In the genomic region with DNA sequence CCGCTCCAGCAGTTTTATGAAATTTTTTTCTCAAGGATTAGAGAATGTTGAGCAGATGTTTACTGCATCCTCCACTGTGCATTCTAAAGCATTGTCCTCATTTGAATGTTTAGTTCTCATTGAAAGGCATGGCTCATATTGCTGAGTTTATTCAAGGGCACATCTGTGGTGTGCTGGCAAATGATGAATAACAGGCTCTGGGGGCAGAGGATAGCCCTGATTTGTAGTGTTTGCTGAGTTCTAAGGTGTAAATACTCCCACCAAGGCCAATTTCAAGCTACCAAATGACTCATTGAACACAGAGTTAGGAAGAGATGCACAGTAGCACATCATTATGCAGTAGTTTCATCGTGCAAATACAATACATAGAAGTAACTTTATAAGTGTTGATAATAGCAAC, we compare ENCODE assay signal across 1 cellular context.
TF ChIP-seq lines count a peak whose summit lies in the region.

No MANE protein-coding gene starts in this region.

TF ChIP-seq in HepG2, 621 proteins besides CTCF, POLR2A, EP300 and RAD21 (continued from another document):
- TF ChIP-seq, protein P1, sequence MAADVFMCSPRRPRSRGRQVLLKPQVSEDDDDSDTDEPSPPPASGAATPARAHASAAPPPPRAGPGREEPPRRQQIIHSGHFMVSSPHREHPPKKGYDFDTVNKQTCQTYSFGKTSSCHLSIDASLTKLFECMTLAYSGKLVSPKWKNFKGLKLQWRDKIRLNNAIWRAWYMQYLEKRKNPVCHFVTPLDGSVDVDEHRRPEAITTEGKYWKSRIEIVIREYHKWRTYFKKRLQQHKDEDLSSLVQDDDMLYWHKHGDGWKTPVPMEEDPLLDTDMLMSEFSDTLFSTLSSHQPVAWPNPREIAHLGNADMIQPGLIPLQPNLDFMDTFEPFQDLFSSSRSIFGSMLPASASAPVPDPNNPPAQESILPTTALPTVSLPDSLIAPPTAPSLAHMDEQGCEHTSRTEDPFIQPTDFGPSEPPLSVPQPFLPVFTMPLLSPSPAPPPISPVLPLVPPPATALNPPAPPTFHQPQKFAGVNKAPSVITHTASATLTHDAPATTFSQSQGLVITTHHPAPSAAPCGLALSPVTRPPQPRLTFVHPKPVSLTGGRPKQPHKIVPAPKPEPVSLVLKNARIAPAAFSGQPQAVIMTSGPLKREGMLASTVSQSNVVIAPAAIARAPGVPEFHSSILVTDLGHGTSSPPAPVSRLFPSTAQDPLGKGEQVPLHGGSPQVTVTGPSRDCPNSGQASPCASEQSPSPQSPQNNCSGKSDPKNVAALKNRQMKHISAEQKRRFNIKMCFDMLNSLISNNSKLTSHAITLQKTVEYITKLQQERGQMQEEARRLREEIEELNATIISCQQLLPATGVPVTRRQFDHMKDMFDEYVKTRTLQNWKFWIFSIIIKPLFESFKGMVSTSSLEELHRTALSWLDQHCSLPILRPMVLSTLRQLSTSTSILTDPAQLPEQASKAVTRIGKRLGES (CRISPR knock-in tag; IDR thresholded peaks at IDR 0.05; ENCODE audit: borderline replicate concordance): no peak
- no peak for TF ChIP-seq RXRA (CRISPR knock-in tag; IDR thresholded peaks at IDR 0.05)
- TF ChIP-seq, protein P2, sequence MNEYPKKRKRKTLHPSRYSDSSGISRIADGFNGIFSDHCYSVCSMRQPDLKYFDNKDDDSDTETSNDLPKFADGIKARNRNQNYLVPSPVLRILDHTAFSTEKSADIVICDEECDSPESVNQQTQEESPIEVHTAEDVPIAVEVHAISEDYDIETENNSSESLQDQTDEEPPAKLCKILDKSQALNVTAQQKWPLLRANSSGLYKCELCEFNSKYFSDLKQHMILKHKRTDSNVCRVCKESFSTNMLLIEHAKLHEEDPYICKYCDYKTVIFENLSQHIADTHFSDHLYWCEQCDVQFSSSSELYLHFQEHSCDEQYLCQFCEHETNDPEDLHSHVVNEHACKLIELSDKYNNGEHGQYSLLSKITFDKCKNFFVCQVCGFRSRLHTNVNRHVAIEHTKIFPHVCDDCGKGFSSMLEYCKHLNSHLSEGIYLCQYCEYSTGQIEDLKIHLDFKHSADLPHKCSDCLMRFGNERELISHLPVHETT (CRISPR knock-in tag; conservative IDR thresholded peaks at IDR 0.05): no peak
